ENCODE assay signal across 14 cellular contexts in genomic region chr16:66205287-66206167, GRCh38.
DNase-seq lines count a peak whose midpoint lies in the region; ATAC-seq and TF ChIP-seq lines count a peak whose summit lies in the region.
"Had no signal": no experiment of that assay in that cellular context is flagged by ENCODE, and none has a peak within 500 bp of the region (broad histone marks: within the 10 kb centered on the region; RNA-seq: fewer than 3 reads in every experiment).

No MANE protein-coding gene starts in this region.

- H3K27me3 Mint-ChIP-seq in neural progenitor cell (ENCODE audit: insufficient read depth, low read depth): peaks cover 2% of the 10 kb centered on the region

- no peak overlapping the region for H3K4me3 Mint-ChIP-seq in neural progenitor cell
- H3K4me3 Mint-ChIP-seq: activated CD8-positive, alpha-beta T cell treated with anti-CD3 and anti-CD28 coated beads for 36 hours; activated naive CD8-positive, alpha-beta T cell had no signal

- no peak overlapping the region for H3K27ac Mint-ChIP-seq in neural progenitor cell
- H3K27ac Mint-ChIP-seq: activated CD8-positive, alpha-beta T cell treated with anti-CD3 and anti-CD28 coated beads for 36 hours; activated naive CD8-positive, alpha-beta T cell had no signal

- no peaks in the 10 kb centered on the region for H3K9me3 ChIP-seq in neural progenitor cell (ENCODE audit: low read depth)
- H3K9me3 ChIP-seq: right lobe of liver had no signal

- H3K9ac ChIP-seq in neural progenitor cell: no peak overlapping the region

- H3K36me3 ChIP-seq in neural progenitor cell: no peaks in the 10 kb centered on the region
- H3K36me3 ChIP-seq: right lobe of liver had no signal

- no peak overlapping the region for H2AFZ ChIP-seq in neural progenitor cell (replicated peaks)

- H3K4me1 Mint-ChIP-seq in neural progenitor cell: no peaks in the 10 kb centered on the region

- no peak for ATAC-seq in HG03378 (IDR thresholded peaks at IDR 0.05; ENCODE audit: unreplicated experiment)
- ATAC-seq: activated CD8-positive, alpha-beta T cell treated with anti-CD3 and anti-CD28 coated beads for 36 hours had no signal

- no peak overlapping the region for H3K27ac ChIP-seq in neural progenitor cell
- H3K27ac ChIP-seq: dorsolateral prefrontal cortex, right lobe of liver, SK-N-MC had no signal

- no peak overlapping the region for H3K4me3 ChIP-seq in neural progenitor cell
- H3K4me3 ChIP-seq: dorsolateral prefrontal cortex, right lobe of liver, SK-N-MC had no signal

- H3K36me3 Mint-ChIP-seq in neural progenitor cell: no peaks in the 10 kb centered on the region
- H3K36me3 Mint-ChIP-seq: activated naive CD8-positive, alpha-beta T cell had no signal

- no peaks in the 10 kb centered on the region for H4K20me1 ChIP-seq in neural progenitor cell (ENCODE audit: low read depth)

- peak; percentile 69 for DNase-seq in COLO668 (lab: John Stamatoyannopoulos, UW; ENCODE audit: unreplicated experiment)
- DNase-seq in M059J (ENCODE audit: low read depth): peak; percentile 22
- DNase-seq in SKM-1 (lab: John Stamatoyannopoulos, UW; ENCODE audit: unreplicated experiment): peak; percentile 41
- peak; percentile 17 for DNase-seq in kidney tubule cell (ENCODE audit: low spot score)
- DNase-seq in NCI-H1417 (lab: John Stamatoyannopoulos, UW): no peak
- DNase-seq in NCI-H774 (lab: John Stamatoyannopoulos, UW): no peak
- DNase-seq in neural progenitor cell (ENCODE audit: low spot score): no peak
- DNase-seq: activated CD8-positive, alpha-beta T cell treated with anti-CD3 and anti-CD28 coated beads for 36 hours; dorsolateral prefrontal cortex; NCI-H1694; right lobe of liver had no signal

- H3F3A ChIP-seq in neural progenitor cell (ENCODE audit: low read depth): no peaks in the 10 kb centered on the region

- H3K4me1 ChIP-seq in neural progenitor cell: no peaks in the 10 kb centered on the region
- H3K4me1 ChIP-seq: right lobe of liver had no signal

- TF ChIP-seq CTCF in neural progenitor cell (IDR thresholded peaks at IDR 0.05): no peak

- H3K79me2 ChIP-seq in neural progenitor cell (ENCODE audit: low read depth): no peaks in the 10 kb centered on the region

- no peaks in the 10 kb centered on the region for H3K27me3 ChIP-seq in neural progenitor cell
- H3K27me3 ChIP-seq: dorsolateral prefrontal cortex, right lobe of liver had no signal

- peaks cover 5% of the 10 kb centered on the region for H3K9me3 Mint-ChIP-seq in neural progenitor cell
- H3K9me3 Mint-ChIP-seq: activated CD8-positive, alpha-beta T cell treated with anti-CD3 and anti-CD28 coated beads for 36 hours had no signal

- no peak overlapping the region for H3K4me2 ChIP-seq in neural progenitor cell

Comparison
In these comparisons a context has a peak if more than half of its experiments do, and no peak if none do; other contexts are left out.
1. DNase-seq: peak in COLO668 (single experiment), M059J (single experiment), SKM-1 (single experiment) and kidney tubule cell (single experiment); none in NCI-H1417 (0 of 3), NCI-H774 (single experiment) and neural progenitor cell (single experiment).